16 cellular contexts compared by ENCODE assay signal in genomic region chr5:172492097-172492840, GRCh38.
"Had no signal": no experiment of that assay in that cellular context is flagged by ENCODE, and none has a peak within 500 bp of the region (broad histone marks: within the 10 kb centered on the region; RNA-seq: fewer than 3 reads in every experiment).

No MANE protein-coding gene starts in this region.

- H3K9ac ChIP-seq: parathyroid adenoma had no signal

- H3K4me1 ChIP-seq: foreskin keratinocyte, parathyroid adenoma, thyroid gland had no signal

- H3K27me3 ChIP-seq: adrenal gland, thyroid gland, uterus had no signal

- H3K27ac ChIP-seq: adrenal gland, foreskin keratinocyte, lower lobe of right lung, parathyroid adenoma, thyroid gland, uterus had no signal

- DNase-seq: activated CD4-positive, alpha-beta memory T cell treated with anti-CD3 and anti-CD28 coated beads, Interleukin-2, amount 10 ng/mL, durations not matched to agents 7 days and 5 days; activated CD4-positive, alpha-beta T cell treated with anti-CD3 and anti-CD28 coated beads for 4 hours; activated naive CD4-positive, alpha-beta T cell treated with anti-CD3 and anti-CD28 coated beads, Interleukin-2, amount 10 ng/mL, durations not matched to agents 7 days and 5 days; caudate nucleus; effector CD4-positive, alpha-beta T cell; foreskin keratinocyte; immature natural killer cell; lower lobe of right lung; retina; stimulated activated CD4-positive, alpha-beta T cell treated with anti-CD3 and anti-CD28 coated beads, Interleukin-2, amount 100 ng/mL, for 48 hours; T-helper 2 cell; thyroid gland; uterus had no signal

- H3K4me1 Mint-ChIP-seq: activated CD4-positive, alpha-beta memory T cell treated with anti-CD3 and anti-CD28 coated beads, Interleukin-2, amount 10 ng/mL, durations not matched to agents 7 days and 5 days; activated naive CD4-positive, alpha-beta T cell treated with anti-CD3 and anti-CD28 coated beads, Interleukin-2, amount 10 ng/mL, durations not matched to agents 7 days and 5 days; immature natural killer cell had no signal

- H3K9me3 Mint-ChIP-seq: activated CD4-positive, alpha-beta memory T cell treated with anti-CD3 and anti-CD28 coated beads, Interleukin-2, amount 10 ng/mL, durations not matched to agents 7 days and 5 days; activated naive CD4-positive, alpha-beta T cell treated with anti-CD3 and anti-CD28 coated beads, Interleukin-2, amount 10 ng/mL, durations not matched to agents 7 days and 5 days; stimulated activated memory B cell treated with anti-CD40 and anti-IgM and Interleukin-4, amounts not matched to agents 10 μg/mL and 1 μg/mL and 100 μg/mL, for 72 hours had no signal

- H3K4me3 ChIP-seq: adrenal gland, lower lobe of right lung, thyroid gland, uterus had no signal

- H3K36me3 ChIP-seq: adrenal gland, lower lobe of right lung, thyroid gland, uterus had no signal

- H3K36me3 Mint-ChIP-seq: activated naive CD4-positive, alpha-beta T cell treated with anti-CD3 and anti-CD28 coated beads, Interleukin-2, amount 10 ng/mL, durations not matched to agents 7 days and 5 days; immature natural killer cell; stimulated activated memory B cell treated with anti-CD40 and anti-IgM and Interleukin-4, amounts not matched to agents 10 μg/mL and 1 μg/mL and 100 μg/mL, for 72 hours had no signal

- H3K4me3 Mint-ChIP-seq: activated CD4-positive, alpha-beta memory T cell treated with anti-CD3 and anti-CD28 coated beads, Interleukin-2, amount 10 ng/mL, durations not matched to agents 7 days and 5 days; activated naive CD4-positive, alpha-beta T cell treated with anti-CD3 and anti-CD28 coated beads, Interleukin-2, amount 10 ng/mL, durations not matched to agents 7 days and 5 days; immature natural killer cell; stimulated activated memory B cell treated with anti-CD40 and anti-IgM and Interleukin-4, amounts not matched to agents 10 μg/mL and 1 μg/mL and 100 μg/mL, for 72 hours had no signal

- H3K27ac Mint-ChIP-seq: activated CD4-positive, alpha-beta memory T cell treated with anti-CD3 and anti-CD28 coated beads, Interleukin-2, amount 10 ng/mL, durations not matched to agents 7 days and 5 days; activated naive CD4-positive, alpha-beta T cell treated with anti-CD3 and anti-CD28 coated beads, Interleukin-2, amount 10 ng/mL, durations not matched to agents 7 days and 5 days; immature natural killer cell; stimulated activated memory B cell treated with anti-CD40 and anti-IgM and Interleukin-4, amounts not matched to agents 10 μg/mL and 1 μg/mL and 100 μg/mL, for 72 hours had no signal

- H3K9me3 ChIP-seq: adrenal gland, lower lobe of right lung, thyroid gland, uterus had no signal
